Comparison of ENCODE assay signal across 8 cellular contexts in the genomic region with DNA sequence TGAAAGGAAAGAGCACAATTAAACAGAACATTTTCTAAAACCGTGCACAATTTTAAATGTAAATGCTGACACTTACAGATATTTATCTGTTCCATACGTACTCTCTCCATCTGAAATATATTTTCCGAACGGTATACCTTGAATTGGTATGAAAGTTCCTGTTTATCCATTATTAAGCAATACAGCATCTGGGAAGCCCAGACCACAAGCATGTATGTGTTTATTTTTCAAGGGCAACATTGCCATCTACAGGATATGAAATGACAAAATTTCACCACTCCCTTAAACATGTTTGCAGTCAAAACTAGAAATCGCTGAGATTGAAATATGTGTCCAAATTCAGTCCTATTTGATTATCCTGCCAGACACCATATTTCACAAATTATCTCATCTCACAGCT.
DNase-seq lines count a peak whose midpoint lies in the region; ATAC-seq, FAIRE-seq and TF ChIP-seq lines count a peak whose summit lies in the region.

No MANE protein-coding gene starts in this region.

- no peak overlapping the region for H3K4me3 Mint-ChIP-seq in T-cell

- DNase-seq in Ammon's horn (ENCODE audit: low spot score) (peak; percentile 72), NCI-H69 (lab: John Stamatoyannopoulos, UW) (peak; percentile 83), cerebellum (ENCODE audit: low spot score) (peak; percentile 42), middle frontal gyrus (ENCODE audit: extremely low spot score, low spot score) (peak; percentile 16), GM12892 (ENCODE audit: insufficient read length) (no peak), T-cell (no peak)

- no peak for FAIRE-seq in GM12892 (lab: Jason Lieb, UNC)

- CTCF ChIA-PET in T-cell (lab: Charles Lee), result no interaction called here

- no peak overlapping the region for H3K27ac Mint-ChIP-seq in T-cell

- TF ChIP-seq POLR2A in GM12892 (IDR thresholded peaks at IDR 0.05; ENCODE audit: low read depth, low read length), result no peak

- no peaks in the 10 kb centered on the region for H3K36me3 Mint-ChIP-seq in T-cell

- H3K27me3 Mint-ChIP-seq in T-cell, result no peaks in the 10 kb centered on the region

- H3K9me3 Mint-ChIP-seq in T-cell, result peaks cover 0 to 10% (median 3%) of the 10 kb centered on the region in 3 donors

- ATAC-seq in HG03342 (IDR thresholded peaks at IDR 0.05; ENCODE audit: unreplicated experiment) (peak; percentile 43), GM19455 (IDR thresholded peaks at IDR 0.05; ENCODE audit: unreplicated experiment) (no peak), T-cell (replicated peaks in 1 of 4) (no peak)

- POLR2A ChIA-PET in T-cell (lab: Charles Lee), result interaction anchor here in 1 of 2 donors (0.7 kb wide), 1 partner anchor 90 kb away, joined by 3 read pairs; no protein-coding TSS in a partner anchor

- H3K4me1 Mint-ChIP-seq in T-cell, result no peaks in the 10 kb centered on the region

Comparison
In these comparisons a context has a peak if more than half of its experiments do, and no peak if none do; other contexts are left out.
1. DNase-seq: peak in Ammon's horn (single experiment), NCI-H69 (single experiment), cerebellum (single experiment) and middle frontal gyrus (single experiment); none in GM12892 (single experiment) and T-cell (0 of 34).